ENCODE assay signal across 17 cellular contexts in the genomic region with DNA sequence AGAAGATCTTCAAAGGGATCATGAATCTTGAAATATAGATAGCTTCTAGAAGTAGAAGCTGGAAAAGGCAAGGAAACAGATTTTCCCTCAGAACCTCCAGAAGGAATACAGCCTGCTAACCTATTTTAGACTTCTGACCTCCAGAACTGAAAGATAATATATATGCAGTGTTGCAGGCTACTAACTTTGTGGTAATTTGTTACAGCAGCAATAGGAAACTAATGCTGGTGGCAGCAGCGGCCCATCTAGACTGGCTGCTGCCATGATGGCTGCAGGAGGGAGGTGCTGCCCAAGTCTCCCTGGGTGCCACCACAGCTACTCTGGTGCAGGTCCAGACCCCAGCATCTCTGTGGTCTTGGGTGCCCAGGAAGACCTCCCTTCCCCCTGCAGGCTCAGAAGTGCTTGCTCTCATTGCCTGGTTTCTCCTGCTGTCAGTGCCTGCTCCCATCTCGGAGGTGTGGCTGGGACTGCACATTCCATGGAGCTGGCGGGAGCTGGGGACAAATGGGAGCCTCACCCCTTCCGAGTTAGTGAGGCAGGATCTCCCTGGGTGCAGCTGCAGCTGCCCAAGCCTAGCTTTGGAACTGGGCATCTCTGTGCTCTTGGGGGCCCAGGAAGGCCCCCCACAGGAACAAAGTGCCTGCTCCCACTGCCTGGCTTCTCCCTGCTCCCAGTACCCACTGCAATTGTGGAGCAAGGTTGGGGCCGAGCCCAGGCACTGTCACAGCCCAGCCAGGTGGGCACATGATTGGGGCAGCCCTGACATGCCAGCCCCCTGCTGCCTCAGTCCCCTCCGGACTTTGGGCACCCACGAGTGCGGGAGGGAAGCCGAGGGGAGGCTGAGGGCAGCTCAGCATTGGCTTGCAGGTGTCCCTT. TPM values are rescaled to one million over a fixed set of nuclear protein-coding genes. Genes with fewer than 3 reads are reported as not detected.
DNase-seq lines count a peak whose midpoint lies in the region; ATAC-seq, FAIRE-seq and TF ChIP-seq lines count a peak whose summit lies in the region.
"Had no signal": no experiment of that assay in that cellular context is flagged by ENCODE, and none has a peak within 500 bp of the region (broad histone marks: within the 10 kb centered on the region; RNA-seq: fewer than 3 reads in every experiment).

No MANE protein-coding gene starts in this region.

- H4K91ac ChIP-seq in H9 (ENCODE audit: insufficient read length, low read depth, low read length) (no peak overlapping the region), neuronal stem cell (ENCODE audit: low read depth, low read length, poor library complexity) (no peak overlapping the region)

- POLR2A ChIA-PET in K562 (lab: Yijun Ruan, JAX): interaction anchor here (1.1 to 1.5 kb wide), 2 partner anchors 8 to 17 kb away, joined by 5 read pairs; no protein-coding TSS in a partner anchor

- ATAC-seq in K562 (no peak; the same call in 1 of the 3 replicates), upper lobe of right lung (peak; percentile 13), GM18867 (IDR thresholded peaks at IDR 0.05; ENCODE audit: unreplicated experiment) (no peak)
- no peak for ATAC-seq in stimulated activated naive CD8-positive, alpha-beta T cell treated with anti-CD3 and anti-CD28 coated beads, Interleukin-15, amount 100 ng/mL, for 72 hours
- ATAC-seq: GM12878, GM23338 had no signal

- no peak overlapping the region for H2BK12ac ChIP-seq in H9 (ENCODE audit: insufficient read length, low read depth, low read length)
- H2BK12ac ChIP-seq in neuronal stem cell (ENCODE audit: low read length): peak overlapping the region; percentile 16

- TF ChIP-seq CTCF in H9 (conservative IDR thresholded peaks at IDR 0.05) (no peak), K562 (IDR thresholded peaks at IDR 0.05 in 2 of 3, conservative IDR thresholded peaks at IDR 0.05 in 1 of 3; ENCODE audit: insufficient read depth in 2 of 3, low read depth in 1 of 3, low read length in 3 of 3) (no peak), upper lobe of right lung (IDR thresholded peaks at IDR 0.05) (no peak)

- H2BK20ac ChIP-seq in H9 (ENCODE audit: low read depth, low read length, poor library complexity, severe bottlenecking): no peak overlapping the region

- no peak overlapping the region for H3K4me3 ChIP-seq in K562
- no peak overlapping the region for H3K4me3 ChIP-seq in neuronal stem cell (ENCODE audit: low read length in 2 of 2)
- no peak overlapping the region for H3K4me3 ChIP-seq in upper lobe of right lung
- H3K4me3 ChIP-seq: GM12878, GM23338 had no signal

- no peaks in the 10 kb centered on the region for H3K9me3 ChIP-seq in H9 (ENCODE audit: control insufficient read depth, low read depth, low read length)
- 0 out of 2 replicates have a peak, but pooled peaks cover 4% of the 10 kb centered on the region for H3K9me3 ChIP-seq in K562 (replicated peaks; ENCODE audit: control insufficient read depth, insufficient read depth, low read depth, low read length)
- no peaks in the 10 kb centered on the region for H3K9me3 ChIP-seq in neuronal stem cell (replicated peaks in 1 of 2; ENCODE audit: control insufficient read depth in 2 of 2, insufficient read depth in 1 of 2, low read depth in 1 of 2, low read length in 2 of 2)
- no peaks in the 10 kb centered on the region for H3K9me3 ChIP-seq in upper lobe of right lung

- no peaks in the 10 kb centered on the region for H3K23me2 ChIP-seq in H9 (ENCODE audit: insufficient read length, low read depth, low read length, poor library complexity, severe bottlenecking)

- no CpG with 5 or more reads among the region's 9 CpGs for WGBS in H9 (ENCODE audit: extremely low coverage, insufficient read length, low lambda C conversion rate)
- 36% methylated on average over 8 of the region's 9 CpGs for WGBS in K562 (ENCODE audit: insufficient coverage, low coverage, missing lambda C conversion rate)
- no CpG with 5 or more reads among the region's 9 CpGs for WGBS in neuronal stem cell (ENCODE audit: extremely low coverage in 2 of 2, insufficient read length in 2 of 2, insufficient replicate concordance in 1 of 2), 2 donors

- CTCF ChIA-PET in K562 (lab: Yijun Ruan, JAX; ENCODE audit: low intra/inter-chr PET ratio): interaction anchor here (0.6 kb wide), 1 partner anchor 18 kb away, joined by 3 read pairs; a partner anchor contains a TSS

- H2AK5ac ChIP-seq in H9 (ENCODE audit: insufficient read length, low read length) (no peak overlapping the region), neuronal stem cell (ENCODE audit: low read depth, low read length) (no peak overlapping the region)

- H3K14ac ChIP-seq in H9 (ENCODE audit: insufficient read depth, low read length) (no peak overlapping the region; the same call in 1 of the 2 replicates), neuronal stem cell (ENCODE audit: low read length) (peak overlapping the region; percentile 98)

- H2BK15ac ChIP-seq in H9 (ENCODE audit: low read depth, low read length): no peak overlapping the region
- peak overlapping the region; percentile 26 for H2BK15ac ChIP-seq in neuronal stem cell (ENCODE audit: low read length)

- H3K4me1 ChIP-seq in H9 (ENCODE audit: insufficient read depth, low read length): no peaks in the 10 kb centered on the region
- peaks cover 7 to 8% of the 10 kb centered on the region in 2 experiments; a peak in 4 of 5 replicates for H3K4me1 ChIP-seq in K562 (replicated peaks in 1 of 2; ENCODE audit: control insufficient read depth in 2 of 2, insufficient read depth in 2 of 2, low read length in 2 of 2)
- H3K4me1 ChIP-seq in neuronal stem cell (ENCODE audit: control insufficient read depth in 2 of 2, insufficient read depth in 1 of 2, low read depth in 1 of 2, low read length in 2 of 2): no peaks in the 10 kb centered on the region
- H3K4me1 ChIP-seq in upper lobe of right lung: no peaks in the 10 kb centered on the region

- H3K27ac Mint-ChIP-seq in H9: no peak overlapping the region
- H3K27ac Mint-ChIP-seq in stimulated activated naive CD8-positive, alpha-beta T cell treated with anti-CD3 and anti-CD28 coated beads, Interleukin-15, amount 100 ng/mL, for 72 hours: no peak overlapping the region
- H3K27ac Mint-ChIP-seq: CD4-positive, alpha-beta memory T cell; GM23338 had no signal

- H3K9me3 Mint-ChIP-seq in H9: peaks cover 18 to 20% of the 10 kb centered on the region in 2 experiments
- no peaks in the 10 kb centered on the region for H3K9me3 Mint-ChIP-seq in stimulated activated naive CD8-positive, alpha-beta T cell treated with anti-CD3 and anti-CD28 coated beads, Interleukin-15, amount 100 ng/mL, for 72 hours
- H3K9me3 Mint-ChIP-seq: CD4-positive, alpha-beta memory T cell had no signal

- H3K18ac ChIP-seq in H9 (ENCODE audit: insufficient read length, low read depth, low read length): no peak overlapping the region
- peak overlapping the region; percentile 64 for H3K18ac ChIP-seq in neuronal stem cell (ENCODE audit: low read length)

- H2AFZ ChIP-seq in H9 (ENCODE audit: low read length) (no peak overlapping the region), K562 (ENCODE audit: low read depth, low read length) (peak overlapping the region; percentile 31; the same call in 1 of the 2 replicates), neuronal stem cell (ENCODE audit: low read length) (no peak overlapping the region)
- H2AFZ ChIP-seq: GM23338 had no signal

- TF ChIP-seq EP300 in K562 (IDR thresholded peaks at IDR 0.05; ENCODE audit: low read length): no peak

- no peak overlapping the region for H3T11ph ChIP-seq in H9 (ENCODE audit: low read length)

- no peak overlapping the region for H3K27ac ChIP-seq in H9 (ENCODE audit: insufficient read length, low read depth, low read length)
- H3K27ac ChIP-seq in K562 (ENCODE audit: extremely low read depth, low read depth, low read length): no peak overlapping the region
- H3K27ac ChIP-seq in neuronal stem cell (replicated peaks; ENCODE audit: low read length): no peak overlapping the region
- no peak overlapping the region for H3K27ac ChIP-seq in upper lobe of right lung

- H3K36me3 ChIP-seq in K562 (ENCODE audit: control insufficient read depth, insufficient read depth, low read length) (no peaks in the 10 kb centered on the region), neuronal stem cell (replicated peaks in 1 of 2; ENCODE audit: control insufficient read depth in 2 of 2, insufficient read depth in 2 of 2, low read length in 2 of 2) (no peaks in the 10 kb centered on the region), upper lobe of right lung (no peaks in the 10 kb centered on the region)

- no peak for TF ChIP-seq RAD21 in K562 (CRISPR knock-in tag; conservative IDR thresholded peaks at IDR 0.05 in 1 of 2, IDR thresholded peaks at IDR 0.05 in 1 of 2)

- H3K9ac ChIP-seq in H9 (ENCODE audit: extremely low read depth, insufficient read length, low read length): no peak overlapping the region
- no peak overlapping the region for H3K9ac ChIP-seq in K562 (ENCODE audit: insufficient read depth in 1 of 2, low read depth in 2 of 2, low read length in 2 of 2)
- peak overlapping the region; percentile 50 for H3K9ac ChIP-seq in neuronal stem cell (ENCODE audit: low read depth, low read length, poor library complexity)

- H3K4me1 Mint-ChIP-seq in H9: no peaks in the 10 kb centered on the region
- H3K4me1 Mint-ChIP-seq in stimulated activated naive CD8-positive, alpha-beta T cell treated with anti-CD3 and anti-CD28 coated beads, Interleukin-15, amount 100 ng/mL, for 72 hours: no peaks in the 10 kb centered on the region
- H3K4me1 Mint-ChIP-seq: CD4-positive, alpha-beta memory T cell; GM23338 had no signal

- peak; percentile 32 for DNase-seq in H9
- DNase-seq in K562 (ENCODE audit: extremely low read depth in 1 of 4, low spot score in 3 of 4): no peak
- no peak for DNase-seq in neuronal stem cell (ENCODE audit: low spot score)
- no peak for DNase-seq in upper lobe of right lung
- DNase-seq in SKM-1 (lab: John Stamatoyannopoulos, UW; ENCODE audit: unreplicated experiment): no peak
- DNase-seq in stimulated activated naive CD8-positive, alpha-beta T cell treated with anti-CD3 and anti-CD28 coated beads, Interleukin-15, amount 100 ng/mL, for 72 hours: no peak
- DNase-seq: C1 segment of cervical spinal cord; CD4-positive, alpha-beta memory T cell; COR-L47; DMS153; EL; GDM1; HCEC 1CT had no signal

- H3K79me2 ChIP-seq in H9 (ENCODE audit: insufficient read depth, low read length): no peaks in the 10 kb centered on the region
- H3K79me2 ChIP-seq in K562 (ENCODE audit: control insufficient read depth, insufficient read depth, low read length): no peaks in the 10 kb centered on the region

- H4K5ac ChIP-seq in H9 (ENCODE audit: insufficient read length, low read depth, low read length): no peak overlapping the region

- intact Hi-C loops in K562 (cut with micrococcal nuclease) (no loop called here), upper lobe of right lung (cut with DNase I) (no loop called here)

- H3K27me3 ChIP-seq in H9 (ENCODE audit: insufficient read depth, low read length) (no peaks in the 10 kb centered on the region), K562 (ENCODE audit: control insufficient read depth in 2 of 2, insufficient read depth in 2 of 2, low read length in 2 of 2) (no peaks in the 10 kb centered on the region), neuronal stem cell (ENCODE audit: control insufficient read depth in 3 of 3, insufficient read depth in 3 of 3, low read depth in 1 of 3, low read length in 3 of 3) (peaks cover 0 to 8% (median 0%) of the 10 kb centered on the region in 3 experiments), upper lobe of right lung (no peaks in the 10 kb centered on the region)

- no peaks in the 10 kb centered on the region for H3K27me3 Mint-ChIP-seq in H9 (ENCODE audit: low read depth)
- no peaks in the 10 kb centered on the region for H3K27me3 Mint-ChIP-seq in stimulated activated naive CD8-positive, alpha-beta T cell treated with anti-CD3 and anti-CD28 coated beads, Interleukin-15, amount 100 ng/mL, for 72 hours

- no peak overlapping the region for H3K23ac ChIP-seq in H9 (ENCODE audit: insufficient read length, low read depth, low read length)
- peak overlapping the region; percentile 96 for H3K23ac ChIP-seq in neuronal stem cell (ENCODE audit: low read depth, low read length, poor library complexity)

- peaks cover 8 to 12% (median 11%) of the 10 kb centered on the region in 3 experiments for H3K36me3 Mint-ChIP-seq in H9 (ENCODE audit: insufficient read depth in 1 of 3, low read depth in 3 of 3)
- H3K36me3 Mint-ChIP-seq: CD4-positive, alpha-beta memory T cell had no signal

- no peak overlapping the region for H2BK5ac ChIP-seq in H9 (ENCODE audit: insufficient read length, low read length)
- no peak overlapping the region for H2BK5ac ChIP-seq in neuronal stem cell (ENCODE audit: low read length)

- in situ Hi-C loops in K562 (cut with MboI): no loop called here

- no peak for TF ChIP-seq POLR2A in K562 (conservative IDR thresholded peaks at IDR 0.05)

- no peak overlapping the region for H3K4me3 Mint-ChIP-seq in H9
- H3K4me3 Mint-ChIP-seq in stimulated activated naive CD8-positive, alpha-beta T cell treated with anti-CD3 and anti-CD28 coated beads, Interleukin-15, amount 100 ng/mL, for 72 hours: no peak overlapping the region
- H3K4me3 Mint-ChIP-seq: CD4-positive, alpha-beta memory T cell; GM23338 had no signal

- H2BK120ac ChIP-seq in H9 (ENCODE audit: low read depth, low read length, poor library complexity, severe bottlenecking) (no peak overlapping the region), neuronal stem cell (ENCODE audit: low read depth, low read length) (no peak overlapping the region)

- H4K20me1 ChIP-seq in H9 (ENCODE audit: control insufficient read depth, insufficient read depth, insufficient read length) (no peaks in the 10 kb centered on the region), K562 (replicated peaks; ENCODE audit: control insufficient read depth, insufficient read depth, low read length) (no peaks in the 10 kb centered on the region)

- no peaks in the 10 kb centered on the region for H3K9me1 ChIP-seq in K562 (ENCODE audit: control insufficient read depth, insufficient read depth, low read length)

- no peak overlapping the region for H3K4ac ChIP-seq in H9 (ENCODE audit: low read depth, low read length)
- H3K4ac ChIP-seq in neuronal stem cell (ENCODE audit: low read length): no peak overlapping the region

- H3K56ac ChIP-seq in H9 (ENCODE audit: insufficient read length, low read depth, low read length): no peak overlapping the region

- no peaks in the 10 kb centered on the region for H3K79me1 ChIP-seq in H9 (ENCODE audit: insufficient read depth, low read depth, low read length, poor library complexity, severe bottlenecking)
- no peaks in the 10 kb centered on the region for H3K79me1 ChIP-seq in neuronal stem cell (ENCODE audit: low read depth, low read length)

- H3K4me2 ChIP-seq in H9 (ENCODE audit: insufficient read depth, insufficient read length, low read length) (no peak overlapping the region), K562 (ENCODE audit: insufficient read depth, low read length) (no peak overlapping the region), neuronal stem cell (ENCODE audit: insufficient read depth, low read length, poor library complexity, severe bottlenecking) (peak overlapping the region; percentile 11)
- H3K4me2 ChIP-seq: GM23338 had no signal

- BruUV-seq in K562 (replicated peaks; lab: Mats Ljungman, UMichigan): no TSS peak

- no peak for FAIRE-seq in K562 (lab: Jason Lieb, UNC)
- FAIRE-seq: GM12878, H54 had no signal

- H4K8ac ChIP-seq in H9 (replicated peaks; ENCODE audit: insufficient read length, low read depth, low read length) (no peak overlapping the region), neuronal stem cell (ENCODE audit: low read depth, low read length) (no peak overlapping the region)

RNA-seq across cellular contexts. Expression of a gene that starts 18.1 kb away (rescaled TPM):
- total RNA-seq in H9 (2021) (87.5 and 91.8 TPM in 2 replicates), K562 (2014; rRNA removed) (43.9 and 50.8 TPM in 2 replicates), K562 (2014; rRNA removed; fragmentation: Illumina TruSeq; extraction: Trizol) (98.2 and 102 TPM in 2 replicates), K562 (2015; rRNA removed; fragmentation: Illumina TruSeq; extraction: Trizol) (88.3 and 102 TPM in 2 replicates), K562 (2021) (65.6 and 68.8 TPM in 2 replicates), upper lobe of right lung (86.1 TPM)
- 92.0 and 356 TPM in 2 replicates for total RNA-seq in K562 (2011; cell fraction: chromatin; rRNA removed; ENCODE audit: low replicate concordance)
- total RNA-seq in K562 (2011; cell fraction: nucleolus; rRNA removed): 44.2 and 71.7 TPM in 2 replicates
- 155 and 284 TPM in 2 replicates for total RNA-seq in K562 (2011; cell fraction: nucleoplasm; rRNA removed)
- polyA plus RNA-seq in K562 (2011; rRNA removed) (63.8 and 71.5 TPM in 2 replicates), K562 (2014; fragmentation: Illumina TruSeq; extraction: Trizol) (45.6 and 55.6 TPM in 2 replicates), K562 (2014; fragmentation: Nextera tagmentation; extraction: Ambion mirVana) (10 to 100 TPM; 29.3 to 30.3 TPM), K562 (2014; rRNA removed) (30.5 and 33.5 TPM in 2 replicates)
- polyA plus RNA-seq in K562 (2011; cell fraction: cytosol; rRNA removed): 15.1 and 24.2 TPM in 2 replicates
- polyA plus RNA-seq in K562 (2011; cell fraction: nucleus; rRNA removed): 61.4 and 72.4 TPM in 2 replicates
- 32.7 and 34.8 TPM in 2 replicates for polyA plus RNA-seq in K562 (2012)
- polyA minus RNA-seq in K562 (2011; rRNA and poly(A)+ RNA removed): 209 and 231 TPM in 2 replicates
- 44.0 and 48.9 TPM in 2 replicates for polyA minus RNA-seq in K562 (2011; cell fraction: cytosol; rRNA and poly(A)+ RNA removed)
- polyA minus RNA-seq in K562 (2011; cell fraction: nucleus; rRNA and poly(A)+ RNA removed): 93.4 and 163 TPM in 2 replicates
- polyA plus RNA-seq in neuronal stem cell (2013, experiment 1 of 2): 86.4 TPM
- polyA plus RNA-seq in neuronal stem cell (2013, experiment 2 of 2): 91.7 TPM
